ENCODE assay signal across 18 cellular contexts in genomic region chr5:172911976-172912375, GRCh38. TPM values are rescaled to one million over a fixed set of nuclear protein-coding genes. Genes with fewer than 3 reads are reported as not detected.
DNase-seq lines count a peak whose midpoint lies in the region; ATAC-seq and TF ChIP-seq lines count a peak whose summit lies in the region.
"Had no signal": no experiment of that assay in that cellular context is flagged by ENCODE, and none has a peak within 500 bp of the region (broad histone marks: within the 10 kb centered on the region; RNA-seq: fewer than 3 reads in every experiment).

No MANE protein-coding gene starts in this region.

- H3K9me3 Mint-ChIP-seq in CD14-positive monocyte: no peaks in the 10 kb centered on the region
- H3K9me3 Mint-ChIP-seq in memory B cell: no peaks in the 10 kb centered on the region
- no peaks in the 10 kb centered on the region for H3K9me3 Mint-ChIP-seq in activated T-cell treated with anti-CD3 and anti-CD28 coated beads, Interleukin-2, amount 50 U/mL, for 72 hours
- H3K9me3 Mint-ChIP-seq: activated CD8-positive, alpha-beta T cell treated with anti-CD3 and anti-CD28 coated beads for 36 hours; naive thymus-derived CD4-positive, alpha-beta T cell had no signal

- H3K4me1 Mint-ChIP-seq in CD14-positive monocyte (peaks cover 20% of the 10 kb centered on the region), memory B cell (peaks cover 21% of the 10 kb centered on the region)
- H3K4me1 Mint-ChIP-seq in activated T-cell treated with anti-CD3 and anti-CD28 coated beads, Interleukin-2, amount 50 U/mL, for 72 hours (ENCODE audit: low read depth): peaks cover under 1% of the 10 kb centered on the region

- peaks cover 57 to 65% of the 10 kb centered on the region in 2 donors for H3K36me3 Mint-ChIP-seq in CD14-positive monocyte
- H3K36me3 Mint-ChIP-seq in memory B cell: peaks cover 19% of the 10 kb centered on the region
- peaks cover 0 to 2% of the 10 kb centered on the region in 2 donors for H3K36me3 Mint-ChIP-seq in activated T-cell treated with anti-CD3 and anti-CD28 coated beads, Interleukin-2, amount 50 U/mL, for 72 hours (ENCODE audit: insufficient read depth in 2 of 2)

- DNase-seq in CD14-positive monocyte (ENCODE audit: low spot score) (no peak), adrenal gland (no peak), memory B cell (ENCODE audit: low spot score in 2 of 2) (no peak), SKM-1 (lab: John Stamatoyannopoulos, UW; ENCODE audit: unreplicated experiment) (no peak), globus pallidus (ENCODE audit: low spot score) (no peak)
- no peak for DNase-seq in activated CD4-positive, alpha-beta T cell treated with anti-CD3 and anti-CD28 coated beads, Interleukin-2, amount 50 U/mL, for 48 hours
- no peak for DNase-seq in activated T-cell treated with anti-CD3 and anti-CD28 coated beads, Interleukin-2, amount 50 U/mL, for 72 hours
- DNase-seq: activated CD8-positive, alpha-beta T cell treated with anti-CD3 and anti-CD28 coated beads for 36 hours; AML-193; Calu3; foreskin melanocyte; naive thymus-derived CD4-positive, alpha-beta T cell; NK-92 treated with Interleukin-12 subunit alpha and Interleukin-12 subunit beta, amount 100 ng/mL, for 24 hours; posterior cingulate gyrus; RPMI8226; stimulated activated naive CD4-positive, alpha-beta T cell treated with Interleukin-2 at 50 U/mL for 16 hours had no signal

- H3K9ac ChIP-seq in subcutaneous abdominal adipose tissue (ENCODE audit: low read length in 5 of 5): no peak overlapping the region

- H3K27ac Mint-ChIP-seq in CD14-positive monocyte (peak overlapping the region in 4 of 7 donors; percentile 41 to 88 (median 50)), memory B cell (peak overlapping the region; percentile 86)
- no peak overlapping the region for H3K27ac Mint-ChIP-seq in activated T-cell treated with anti-CD3 and anti-CD28 coated beads, Interleukin-2, amount 50 U/mL, for 72 hours
- H3K27ac Mint-ChIP-seq: activated CD8-positive, alpha-beta T cell treated with anti-CD3 and anti-CD28 coated beads for 36 hours; naive thymus-derived CD4-positive, alpha-beta T cell had no signal

- intact Hi-C loops in CD14-positive monocyte (cut with micrococcal nuclease): no loop called here
- intact Hi-C loops in adrenal gland (cut with DNase I): no loop called here

- H3K4me3 ChIP-seq in adrenal gland (no peak overlapping the region), subcutaneous abdominal adipose tissue (ENCODE audit: low read depth in 1 of 5, low read length in 5 of 5) (no peak overlapping the region)

- H3K27me3 Mint-ChIP-seq in CD14-positive monocyte (ENCODE audit: low read depth in 3 of 3) (peaks cover 0 to 1% (median 0%) of the 10 kb centered on the region in 3 donors), memory B cell (no peaks in the 10 kb centered on the region)
- no peaks in the 10 kb centered on the region for H3K27me3 Mint-ChIP-seq in activated T-cell treated with anti-CD3 and anti-CD28 coated beads, Interleukin-2, amount 50 U/mL, for 72 hours (ENCODE audit: low read depth)
- H3K27me3 Mint-ChIP-seq: activated CD8-positive, alpha-beta T cell treated with anti-CD3 and anti-CD28 coated beads for 36 hours; naive thymus-derived CD4-positive, alpha-beta T cell had no signal

- peaks cover 0 to 14% of the 10 kb centered on the region in 2 donors for H3K4me1 ChIP-seq in adrenal gland (replicated peaks in 1 of 2)
- peaks cover 0 to 11% (median 3%) of the 10 kb centered on the region in 5 donors for H3K4me1 ChIP-seq in subcutaneous abdominal adipose tissue (ENCODE audit: control insufficient read depth in 5 of 5, insufficient read depth in 5 of 5, low read length in 5 of 5)

- no peak for TF ChIP-seq POLR2A in adrenal gland (IDR thresholded peaks at IDR 0.05)

- WGBS in adrenal gland, 4 donors: 47 to 79% (median 70%) methylated on average over 1 of the region's 1 CpG

- TF ChIP-seq CTCF in CD14-positive monocyte (IDR thresholded peaks at IDR 0.05) (no peak), adrenal gland (IDR thresholded peaks at IDR 0.05) (no peak)

- H3K4me3 Mint-ChIP-seq in CD14-positive monocyte (no peak overlapping the region), memory B cell (peak overlapping the region; percentile 15)
- no peak overlapping the region for H3K4me3 Mint-ChIP-seq in activated T-cell treated with anti-CD3 and anti-CD28 coated beads, Interleukin-2, amount 50 U/mL, for 72 hours
- H3K4me3 Mint-ChIP-seq: activated CD8-positive, alpha-beta T cell treated with anti-CD3 and anti-CD28 coated beads for 36 hours; naive thymus-derived CD4-positive, alpha-beta T cell had no signal

- no peaks in the 10 kb centered on the region for H3K27me3 ChIP-seq in adrenal gland
- H3K27me3 ChIP-seq in subcutaneous abdominal adipose tissue (ENCODE audit: control insufficient read depth in 5 of 5, insufficient read depth in 4 of 5, low read length in 5 of 5): no peaks in the 10 kb centered on the region

- H3K27ac ChIP-seq in adrenal gland (peak overlapping the region; percentile 83 to 96 (median 91)), subcutaneous abdominal adipose tissue (ENCODE audit: low read depth, low read length) (peak overlapping the region; percentile 27)
- H3K27ac ChIP-seq: VCaP had no signal

- ATAC-seq in memory B cell (ENCODE audit: low read depth): no peak
- ATAC-seq in activated T-cell treated with anti-CD3 and anti-CD28 coated beads, Interleukin-2, amount 50 U/mL, for 72 hours (replicated peaks in 1 of 2): no peak
- ATAC-seq: activated CD8-positive, alpha-beta T cell treated with anti-CD3 and anti-CD28 coated beads for 36 hours; naive thymus-derived CD4-positive, alpha-beta T cell had no signal

- H3K36me3 ChIP-seq in adrenal gland (replicated peaks in 1 of 2) (peaks cover 0 to 39% of the 10 kb centered on the region in 2 donors), subcutaneous abdominal adipose tissue (ENCODE audit: control insufficient read depth in 5 of 5, insufficient read depth in 5 of 5, low read length in 5 of 5) (peaks cover 0 to 53% (median 41%) of the 10 kb centered on the region in 5 donors)

- H3K9me3 ChIP-seq in adrenal gland (replicated peaks in 1 of 3) (no peaks in the 10 kb centered on the region), subcutaneous abdominal adipose tissue (ENCODE audit: control insufficient read depth in 5 of 5, low read length in 5 of 5) (no peaks in the 10 kb centered on the region)

RNA-seq across cellular contexts. Expression of gene RPL26L1, which starts 47.2 kb away (rescaled TPM):
- polyA plus RNA-seq in CD14-positive monocyte (10 to 100 TPM; 58.6 to 60.9 TPM), adrenal gland (10 to 100 TPM; 28.5 to 94.8 (median 54.4) TPM)
- 10 to 100 TPM; 11.9 to 58.8 (median 41.6) TPM for total RNA-seq in adrenal gland
- total RNA-seq in activated T-cell treated with anti-CD3 and anti-CD28 coated beads, Interleukin-2, amount 50 U/mL, for 72 hours: 10 to 100 TPM; 33.6 to 34.6 TPM
